ENCODE assay signal across 8 cellular contexts in the genomic region with DNA sequence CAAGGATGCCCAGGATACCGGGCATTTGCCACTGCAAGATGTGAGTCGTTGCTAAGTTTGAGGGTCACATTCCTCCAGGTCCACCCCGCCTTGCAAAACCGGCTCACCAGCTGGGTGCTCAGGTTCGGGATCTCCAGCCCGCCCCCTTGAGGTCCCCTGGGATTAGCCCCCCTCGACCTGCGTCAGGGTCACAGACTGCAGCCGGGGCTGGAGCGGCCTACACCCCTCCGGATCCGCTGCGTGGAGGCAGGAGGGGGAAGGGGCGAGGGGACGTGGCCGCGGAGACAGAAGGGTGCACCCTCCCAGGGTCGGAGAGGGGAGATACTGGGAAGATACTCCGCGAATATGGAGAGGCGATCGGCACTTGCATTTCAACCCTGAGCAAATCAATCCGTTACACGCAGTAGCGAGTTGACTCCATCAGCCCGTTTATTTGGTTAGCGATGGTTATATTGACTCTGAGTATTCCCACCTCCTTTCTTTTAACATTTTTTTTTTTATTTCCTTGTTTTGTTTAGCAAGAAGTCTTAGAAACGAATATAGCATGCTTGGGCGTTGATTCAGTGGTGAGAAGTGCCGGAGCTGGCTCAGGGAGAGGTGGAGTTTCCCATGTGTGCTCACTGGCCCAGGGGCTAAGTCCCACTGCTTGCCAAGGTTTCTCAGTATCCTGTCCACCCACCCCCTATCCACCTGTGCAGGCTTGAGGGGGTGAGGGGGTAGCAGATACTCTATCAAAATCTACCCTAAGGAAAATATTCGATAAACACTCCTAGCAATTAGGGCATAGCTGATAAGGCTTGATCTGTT. TPM values are rescaled to one million over a fixed set of nuclear protein-coding genes. Genes with fewer than 3 reads are reported as not detected.
A peak's percentile ranks its signal among the peaks of the same experiment; 100 is the strongest.
DNase-seq lines count a peak whose midpoint lies in the region; ATAC-seq and TF ChIP-seq lines count a peak whose summit lies in the region.

No MANE protein-coding gene starts in this region.

- no peaks in the 10 kb centered on the region for H3K27me3 Mint-ChIP-seq in Calu3 (ENCODE audit: unreplicated experiment)
- H3K27me3 Mint-ChIP-seq in T-helper 17 cell: no peaks in the 10 kb centered on the region
- H3K27me3 Mint-ChIP-seq in central memory CD8-positive, alpha-beta T cell: no peaks in the 10 kb centered on the region

- peak overlapping the region; percentile 81 to 99 (median 90) for H3K4me3 ChIP-seq in skin epidermis

- DNase-seq in Calu3 (peak; percentile 56), HPDE6-E6E7 (ENCODE audit: extremely low spot score) (peak; percentile 59), T-helper 17 cell (peak in 2 of 3 donors; percentile 34 to 40), islet precursor cell (peak; percentile 64), amniotic stem cell (lab: John Stamatoyannopoulos, UW) (no peak)
- peak in 1 of 2 donors; percentile 19 for DNase-seq in central memory CD8-positive, alpha-beta T cell (ENCODE audit: low spot score in 2 of 2)

- CTCF ChIA-PET in Calu3 (lab: Charles Lee): no interaction called here

- peak; percentile 22 for ATAC-seq in GM19438 (IDR thresholded peaks at IDR 0.05; ENCODE audit: low read depth, unreplicated experiment)
- peak; percentile 46 for ATAC-seq in T-helper 17 cell
- no peak for ATAC-seq in central memory CD8-positive, alpha-beta T cell (replicated peaks; ENCODE audit: extremely low read depth, poor library complexity, severe bottlenecking)

- intact Hi-C loops in Calu3 (cut with micrococcal nuclease; ENCODE audit: unreplicated experiment): no loop called here

- H3K4me3 Mint-ChIP-seq in Calu3 (ENCODE audit: low read depth, unreplicated experiment) (peak overlapping the region; percentile 77), T-helper 17 cell (peak overlapping the region; percentile 94)
- H3K4me3 Mint-ChIP-seq in central memory CD8-positive, alpha-beta T cell: peak overlapping the region; percentile 81

- H3K4me1 Mint-ChIP-seq in Calu3 (ENCODE audit: low read depth, unreplicated experiment) (peaks cover 43% of the 10 kb centered on the region), T-helper 17 cell (peaks cover 29% of the 10 kb centered on the region)
- H3K4me1 Mint-ChIP-seq in central memory CD8-positive, alpha-beta T cell: peaks cover 55% of the 10 kb centered on the region

- H3K36me3 Mint-ChIP-seq in Calu3 (ENCODE audit: insufficient read depth, unreplicated experiment) (peaks cover 22% of the 10 kb centered on the region), T-helper 17 cell (ENCODE audit: low read depth) (peaks cover 12% of the 10 kb centered on the region)
- peaks cover 16% of the 10 kb centered on the region for H3K36me3 Mint-ChIP-seq in central memory CD8-positive, alpha-beta T cell (ENCODE audit: insufficient read depth)

- peak overlapping the region; percentile 86 to 100 (median 98) for H3K27ac ChIP-seq in skin epidermis

- BruUV-seq in Calu3 (replicated peaks; lab: Mats Ljungman, UMichigan): no TSS peak

- H3K9me3 ChIP-seq in T-helper 17 cell (ENCODE audit: control insufficient read depth, low read length, poor library complexity, severe bottlenecking): no peaks in the 10 kb centered on the region

- no peak overlapping the region for H3K27ac Mint-ChIP-seq in Calu3 (ENCODE audit: unreplicated experiment)
- peak overlapping the region; percentile 97 for H3K27ac Mint-ChIP-seq in T-helper 17 cell
- peak overlapping the region; percentile 87 for H3K27ac Mint-ChIP-seq in central memory CD8-positive, alpha-beta T cell (ENCODE audit: low read depth)

- no peaks in the 10 kb centered on the region for H3K9me3 Mint-ChIP-seq in Calu3 (ENCODE audit: low read depth, unreplicated experiment)
- H3K9me3 Mint-ChIP-seq in central memory CD8-positive, alpha-beta T cell: no peaks in the 10 kb centered on the region

- TF ChIP-seq CTCF in Calu3 (IDR thresholded peaks at IDR 0.05; ENCODE audit: unreplicated experiment): no peak

RNA-seq across cellular contexts. Expression of gene IFNAR2, which starts 1.0 kb away (rescaled TPM):
- total RNA-seq in Calu3 (2022): 25.5 and 31.0 TPM in 2 replicates
- total RNA-seq in T-helper 17 cell: 10 to 100 TPM; 40.5 to 48.1 TPM

RNA-seq across cellular contexts. Expression of gene IL10RB, which starts 35.4 kb away (rescaled TPM):
- 16.0 and 18.2 TPM in 2 replicates for total RNA-seq in Calu3 (2022)
- total RNA-seq in T-helper 17 cell: 10 to 100 TPM; 17.0 to 18.9 TPM
